1 cellular context compared by ENCODE assay signal in the genomic region with DNA sequence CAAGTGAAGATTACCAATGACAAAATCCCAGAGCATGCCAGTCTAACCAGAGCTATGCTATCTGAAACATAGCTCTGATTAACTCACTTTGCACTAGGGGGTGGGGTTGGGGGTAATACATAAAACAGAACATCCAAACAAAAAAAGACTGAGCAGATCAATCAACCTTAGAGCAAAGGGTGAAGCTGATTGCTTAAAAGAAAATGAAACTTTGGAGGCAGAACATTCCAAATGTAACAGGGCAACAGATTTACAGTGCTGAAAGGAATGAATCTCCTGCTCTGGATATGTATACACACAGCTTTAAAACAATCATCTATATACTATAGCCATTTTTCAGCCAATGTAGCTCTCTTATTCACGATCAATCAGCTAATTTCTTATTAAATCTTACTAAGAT.
A peak's percentile ranks its signal among the peaks of the same experiment; 100 is the strongest.
TF ChIP-seq lines count a peak whose summit lies in the region.

No MANE protein-coding gene starts in this region.

TF ChIP-seq in HepG2, 621 proteins besides CTCF, POLR2A, EP300 and RAD21 (continued from another document and continues in another):
- TF ChIP-seq GFI1 (CRISPR knock-in tag; IDR thresholded peaks at IDR 0.05; ENCODE audit: borderline replicate concordance) = 0 out of 2 replicates have a peak, but pooled peaks have one; percentile 51
- TF ChIP-seq, protein P1, sequence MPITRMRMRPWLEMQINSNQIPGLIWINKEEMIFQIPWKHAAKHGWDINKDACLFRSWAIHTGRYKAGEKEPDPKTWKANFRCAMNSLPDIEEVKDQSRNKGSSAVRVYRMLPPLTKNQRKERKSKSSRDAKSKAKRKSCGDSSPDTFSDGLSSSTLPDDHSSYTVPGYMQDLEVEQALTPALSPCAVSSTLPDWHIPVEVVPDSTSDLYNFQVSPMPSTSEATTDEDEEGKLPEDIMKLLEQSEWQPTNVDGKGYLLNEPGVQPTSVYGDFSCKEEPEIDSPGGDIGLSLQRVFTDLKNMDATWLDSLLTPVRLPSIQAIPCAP (CRISPR knock-in tag; IDR thresholded peaks at IDR 0.05; ENCODE audit: low read depth) = no peak
- no peak for TF ChIP-seq FIP1L1 (IDR thresholded peaks at IDR 0.05; ENCODE audit: borderline replicate concordance, insufficient read depth, low read depth, low read length)
- TF ChIP-seq HMGA1 (CRISPR knock-in tag; conservative IDR thresholded peaks at IDR 0.05) = no peak
- no peak for TF ChIP-seq ZNF563 (CRISPR knock-in tag; IDR thresholded peaks at IDR 0.05)
- TF ChIP-seq, protein P2, sequence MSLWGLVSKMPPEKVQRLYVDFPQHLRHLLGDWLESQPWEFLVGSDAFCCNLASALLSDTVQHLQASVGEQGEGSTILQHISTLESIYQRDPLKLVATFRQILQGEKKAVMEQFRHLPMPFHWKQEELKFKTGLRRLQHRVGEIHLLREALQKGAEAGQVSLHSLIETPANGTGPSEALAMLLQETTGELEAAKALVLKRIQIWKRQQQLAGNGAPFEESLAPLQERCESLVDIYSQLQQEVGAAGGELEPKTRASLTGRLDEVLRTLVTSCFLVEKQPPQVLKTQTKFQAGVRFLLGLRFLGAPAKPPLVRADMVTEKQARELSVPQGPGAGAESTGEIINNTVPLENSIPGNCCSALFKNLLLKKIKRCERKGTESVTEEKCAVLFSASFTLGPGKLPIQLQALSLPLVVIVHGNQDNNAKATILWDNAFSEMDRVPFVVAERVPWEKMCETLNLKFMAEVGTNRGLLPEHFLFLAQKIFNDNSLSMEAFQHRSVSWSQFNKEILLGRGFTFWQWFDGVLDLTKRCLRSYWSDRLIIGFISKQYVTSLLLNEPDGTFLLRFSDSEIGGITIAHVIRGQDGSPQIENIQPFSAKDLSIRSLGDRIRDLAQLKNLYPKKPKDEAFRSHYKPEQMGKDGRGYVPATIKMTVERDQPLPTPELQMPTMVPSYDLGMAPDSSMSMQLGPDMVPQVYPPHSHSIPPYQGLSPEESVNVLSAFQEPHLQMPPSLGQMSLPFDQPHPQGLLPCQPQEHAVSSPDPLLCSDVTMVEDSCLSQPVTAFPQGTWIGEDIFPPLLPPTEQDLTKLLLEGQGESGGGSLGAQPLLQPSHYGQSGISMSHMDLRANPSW (CRISPR knock-in tag; IDR thresholded peaks at IDR 0.05; ENCODE audit: borderline replicate concordance) = no peak
- TF ChIP-seq BCL6 (CRISPR knock-in tag; IDR thresholded peaks at IDR 0.05) = peak; percentile 42; the same call in 1 of the 2 replicates
- TF ChIP-seq, protein P3, sequence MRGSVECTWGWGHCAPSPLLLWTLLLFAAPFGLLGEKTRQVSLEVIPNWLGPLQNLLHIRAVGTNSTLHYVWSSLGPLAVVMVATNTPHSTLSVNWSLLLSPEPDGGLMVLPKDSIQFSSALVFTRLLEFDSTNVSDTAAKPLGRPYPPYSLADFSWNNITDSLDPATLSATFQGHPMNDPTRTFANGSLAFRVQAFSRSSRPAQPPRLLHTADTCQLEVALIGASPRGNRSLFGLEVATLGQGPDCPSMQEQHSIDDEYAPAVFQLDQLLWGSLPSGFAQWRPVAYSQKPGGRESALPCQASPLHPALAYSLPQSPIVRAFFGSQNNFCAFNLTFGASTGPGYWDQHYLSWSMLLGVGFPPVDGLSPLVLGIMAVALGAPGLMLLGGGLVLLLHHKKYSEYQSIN (CRISPR knock-in tag; IDR thresholded peaks at IDR 0.05; ENCODE audit: borderline replicate concordance) = no peak
- no peak for TF ChIP-seq SOX6 (IDR thresholded peaks at IDR 0.05)
- peak; percentile 47; the same call in 1 of the 2 replicates for TF ChIP-seq SOX6 (CRISPR knock-in tag; IDR thresholded peaks at IDR 0.05)
- peak; percentile 49; the same call in 1 of the 2 replicates for TF ChIP-seq ONECUT2 (CRISPR knock-in tag; IDR thresholded peaks at IDR 0.05)
- no peak for TF ChIP-seq MAFG (CRISPR knock-in tag; IDR thresholded peaks at IDR 0.05)
- TF ChIP-seq, protein P4, sequence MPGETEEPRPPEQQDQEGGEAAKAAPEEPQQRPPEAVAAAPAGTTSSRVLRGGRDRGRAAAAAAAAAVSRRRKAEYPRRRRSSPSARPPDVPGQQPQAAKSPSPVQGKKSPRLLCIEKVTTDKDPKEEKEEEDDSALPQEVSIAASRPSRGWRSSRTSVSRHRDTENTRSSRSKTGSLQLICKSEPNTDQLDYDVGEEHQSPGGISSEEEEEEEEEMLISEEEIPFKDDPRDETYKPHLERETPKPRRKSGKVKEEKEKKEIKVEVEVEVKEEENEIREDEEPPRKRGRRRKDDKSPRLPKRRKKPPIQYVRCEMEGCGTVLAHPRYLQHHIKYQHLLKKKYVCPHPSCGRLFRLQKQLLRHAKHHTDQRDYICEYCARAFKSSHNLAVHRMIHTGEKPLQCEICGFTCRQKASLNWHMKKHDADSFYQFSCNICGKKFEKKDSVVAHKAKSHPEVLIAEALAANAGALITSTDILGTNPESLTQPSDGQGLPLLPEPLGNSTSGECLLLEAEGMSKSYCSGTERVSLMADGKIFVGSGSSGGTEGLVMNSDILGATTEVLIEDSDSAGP (CRISPR knock-in tag; IDR thresholded peaks at IDR 0.05; ENCODE audit: borderline replicate concordance) = no peak
- TF ChIP-seq, protein P5, sequence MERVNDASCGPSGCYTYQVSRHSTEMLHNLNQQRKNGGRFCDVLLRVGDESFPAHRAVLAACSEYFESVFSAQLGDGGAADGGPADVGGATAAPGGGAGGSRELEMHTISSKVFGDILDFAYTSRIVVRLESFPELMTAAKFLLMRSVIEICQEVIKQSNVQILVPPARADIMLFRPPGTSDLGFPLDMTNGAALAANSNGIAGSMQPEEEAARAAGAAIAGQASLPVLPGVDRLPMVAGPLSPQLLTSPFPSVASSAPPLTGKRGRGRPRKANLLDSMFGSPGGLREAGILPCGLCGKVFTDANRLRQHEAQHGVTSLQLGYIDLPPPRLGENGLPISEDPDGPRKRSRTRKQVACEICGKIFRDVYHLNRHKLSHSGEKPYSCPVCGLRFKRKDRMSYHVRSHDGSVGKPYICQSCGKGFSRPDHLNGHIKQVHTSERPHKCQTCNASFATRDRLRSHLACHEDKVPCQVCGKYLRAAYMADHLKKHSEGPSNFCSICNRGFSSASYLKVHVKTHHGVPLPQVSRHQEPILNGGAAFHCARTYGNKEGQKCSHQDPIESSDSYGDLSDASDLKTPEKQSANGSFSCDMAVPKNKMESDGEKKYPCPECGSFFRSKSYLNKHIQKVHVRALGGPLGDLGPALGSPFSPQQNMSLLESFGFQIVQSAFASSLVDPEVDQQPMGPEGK (CRISPR knock-in tag; IDR thresholded peaks at IDR 0.05) = peak; percentile 45; the same call in 1 of the 2 replicates
- TF ChIP-seq PLRG1 (conservative IDR thresholded peaks at IDR 0.05) = no peak
- no peak for TF ChIP-seq ZNF75D (CRISPR knock-in tag; IDR thresholded peaks at IDR 0.05; ENCODE audit: borderline replicate concordance)
- no peak for TF ChIP-seq ZNF34 (CRISPR knock-in tag; IDR thresholded peaks at IDR 0.05; ENCODE audit: borderline replicate concordance)
- TF ChIP-seq NCOA5 (CRISPR knock-in tag; IDR thresholded peaks at IDR 0.05) = no peak
- TF ChIP-seq HOXA3 (CRISPR knock-in tag; IDR thresholded peaks at IDR 0.05) = no peak
- TF ChIP-seq, protein P6, sequence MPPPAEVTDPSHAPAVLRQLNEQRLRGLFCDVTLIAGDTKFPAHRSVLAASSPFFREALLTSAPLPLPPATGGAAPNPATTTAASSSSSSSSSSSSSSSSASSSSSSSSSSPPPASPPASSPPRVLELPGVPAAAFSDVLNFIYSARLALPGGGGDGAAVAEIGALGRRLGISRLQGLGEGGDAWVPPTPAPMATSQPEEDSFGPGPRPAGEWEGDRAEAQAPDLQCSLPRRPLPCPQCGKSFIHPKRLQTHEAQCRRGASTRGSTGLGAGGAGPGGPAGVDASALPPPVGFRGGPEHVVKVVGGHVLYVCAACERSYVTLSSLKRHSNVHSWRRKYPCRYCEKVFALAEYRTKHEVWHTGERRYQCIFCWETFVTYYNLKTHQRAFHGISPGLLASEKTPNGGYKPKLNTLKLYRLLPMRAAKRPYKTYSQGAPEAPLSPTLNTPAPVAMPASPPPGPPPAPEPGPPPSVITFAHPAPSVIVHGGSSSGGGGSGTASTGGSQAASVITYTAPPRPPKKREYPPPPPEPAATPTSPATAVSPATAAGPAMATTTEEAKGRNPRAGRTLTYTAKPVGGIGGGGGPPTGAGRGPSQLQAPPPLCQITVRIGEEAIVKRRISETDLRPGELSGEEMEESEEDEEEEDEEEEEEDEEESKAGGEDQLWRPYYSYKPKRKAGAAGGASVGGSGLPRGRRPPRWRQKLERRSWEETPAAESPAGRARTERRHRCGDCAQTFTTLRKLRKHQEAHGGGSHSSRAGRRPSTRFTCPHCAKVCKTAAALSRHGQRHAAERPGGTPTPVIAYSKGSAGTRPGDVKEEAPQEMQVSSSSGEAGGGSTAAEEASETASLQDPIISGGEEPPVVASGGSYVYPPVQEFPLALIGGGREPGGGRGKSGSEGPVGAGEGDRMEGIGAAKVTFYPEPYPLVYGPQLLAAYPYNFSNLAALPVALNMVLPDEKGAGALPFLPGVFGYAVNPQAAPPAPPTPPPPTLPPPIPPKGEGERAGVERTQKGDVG (CRISPR knock-in tag; IDR thresholded peaks at IDR 0.05; ENCODE audit: borderline replicate concordance) = no peak
- TF ChIP-seq ZNF841 (CRISPR knock-in tag; IDR thresholded peaks at IDR 0.05; ENCODE audit: borderline replicate concordance) = no peak
- TF ChIP-seq, protein P7, sequence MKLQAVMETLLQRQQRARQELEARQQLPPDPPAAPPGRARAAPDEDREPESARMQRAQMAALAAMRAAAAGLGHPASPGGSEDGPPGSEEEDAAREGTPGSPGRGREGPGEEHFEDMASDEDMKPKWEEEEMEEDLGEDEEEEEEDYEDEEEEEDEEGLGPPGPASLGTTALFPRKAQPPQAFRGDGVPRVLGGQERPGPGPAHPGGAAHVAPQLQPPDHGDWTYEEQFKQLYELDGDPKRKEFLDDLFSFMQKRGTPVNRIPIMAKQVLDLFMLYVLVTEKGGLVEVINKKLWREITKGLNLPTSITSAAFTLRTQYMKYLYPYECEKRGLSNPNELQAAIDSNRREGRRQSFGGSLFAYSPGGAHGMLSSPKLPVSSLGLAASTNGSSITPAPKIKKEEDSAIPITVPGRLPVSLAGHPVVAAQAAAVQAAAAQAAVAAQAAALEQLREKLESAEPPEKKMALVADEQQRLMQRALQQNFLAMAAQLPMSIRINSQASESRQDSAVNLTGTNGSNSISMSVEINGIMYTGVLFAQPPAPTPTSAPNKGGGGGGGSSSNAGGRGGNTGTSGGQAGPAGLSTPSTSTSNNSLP (IDR thresholded peaks at IDR 0.05; ENCODE audit: low read depth, low read length) = peak; percentile 10; the same call in 1 of the 2 replicates
- TF ChIP-seq SYNCRIP (IDR thresholded peaks at IDR 0.05; ENCODE audit: insufficient read depth, low read depth, low read length) = no peak
- TF ChIP-seq ZNF224 (CRISPR knock-in tag; IDR thresholded peaks at IDR 0.05) = no peak
- no peak for TF ChIP-seq SOX13 (IDR thresholded peaks at IDR 0.05)
- peak in 1 of 2 experiments; percentile 20; a peak in 1 of 4 replicates for TF ChIP-seq SOX13 (CRISPR knock-in tag; conservative IDR thresholded peaks at IDR 0.05 in 1 of 2, IDR thresholded peaks at IDR 0.05 in 1 of 2)
- TF ChIP-seq ZFP90 (CRISPR knock-in tag; IDR thresholded peaks at IDR 0.05; ENCODE audit: borderline replicate concordance) = no peak
- TF ChIP-seq, protein P8, sequence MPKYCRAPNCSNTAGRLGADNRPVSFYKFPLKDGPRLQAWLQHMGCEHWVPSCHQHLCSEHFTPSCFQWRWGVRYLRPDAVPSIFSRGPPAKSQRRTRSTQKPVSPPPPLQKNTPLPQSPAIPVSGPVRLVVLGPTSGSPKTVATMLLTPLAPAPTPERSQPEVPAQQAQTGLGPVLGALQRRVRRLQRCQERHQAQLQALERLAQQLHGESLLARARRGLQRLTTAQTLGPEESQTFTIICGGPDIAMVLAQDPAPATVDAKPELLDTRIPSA (CRISPR knock-in tag; IDR thresholded peaks at IDR 0.05; ENCODE audit: borderline replicate concordance) = no peak
- TF ChIP-seq, protein P9, sequence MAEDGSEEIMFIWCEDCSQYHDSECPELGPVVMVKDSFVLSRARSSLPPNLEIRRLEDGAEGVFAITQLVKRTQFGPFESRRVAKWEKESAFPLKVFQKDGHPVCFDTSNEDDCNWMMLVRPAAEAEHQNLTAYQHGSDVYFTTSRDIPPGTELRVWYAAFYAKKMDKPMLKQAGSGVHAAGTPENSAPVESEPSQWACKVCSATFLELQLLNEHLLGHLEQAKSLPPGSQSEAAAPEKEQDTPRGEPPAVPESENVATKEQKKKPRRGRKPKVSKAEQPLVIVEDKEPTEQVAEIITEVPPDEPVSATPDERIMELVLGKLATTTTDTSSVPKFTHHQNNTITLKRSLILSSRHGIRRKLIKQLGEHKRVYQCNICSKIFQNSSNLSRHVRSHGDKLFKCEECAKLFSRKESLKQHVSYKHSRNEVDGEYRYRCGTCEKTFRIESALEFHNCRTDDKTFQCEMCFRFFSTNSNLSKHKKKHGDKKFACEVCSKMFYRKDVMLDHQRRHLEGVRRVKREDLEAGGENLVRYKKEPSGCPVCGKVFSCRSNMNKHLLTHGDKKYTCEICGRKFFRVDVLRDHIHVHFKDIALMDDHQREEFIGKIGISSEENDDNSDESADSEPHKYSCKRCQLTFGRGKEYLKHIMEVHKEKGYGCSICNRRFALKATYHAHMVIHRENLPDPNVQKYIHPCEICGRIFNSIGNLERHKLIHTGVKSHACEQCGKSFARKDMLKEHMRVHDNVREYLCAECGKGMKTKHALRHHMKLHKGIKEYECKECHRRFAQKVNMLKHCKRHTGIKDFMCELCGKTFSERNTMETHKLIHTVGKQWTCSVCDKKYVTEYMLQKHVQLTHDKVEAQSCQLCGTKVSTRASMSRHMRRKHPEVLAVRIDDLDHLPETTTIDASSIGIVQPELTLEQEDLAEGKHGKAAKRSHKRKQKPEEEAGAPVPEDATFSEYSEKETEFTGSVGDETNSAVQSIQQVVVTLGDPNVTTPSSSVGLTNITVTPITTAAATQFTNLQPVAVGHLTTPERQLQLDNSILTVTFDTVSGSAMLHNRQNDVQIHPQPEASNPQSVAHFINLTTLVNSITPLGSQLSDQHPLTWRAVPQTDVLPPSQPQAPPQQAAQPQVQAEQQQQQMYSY (CRISPR knock-in tag; IDR thresholded peaks at IDR 0.05) = no peak
- TF ChIP-seq HNF4G (IDR thresholded peaks at IDR 0.05; ENCODE audit: borderline replicate concordance, low read depth, low read length) = peak; percentile 44; the same call in 1 of the 2 replicates
- no peak for TF ChIP-seq HNF4G (CRISPR knock-in tag; IDR thresholded peaks at IDR 0.05; ENCODE audit: borderline replicate concordance, low read depth)
- no peak for TF ChIP-seq NR2C2 (CRISPR knock-in tag; IDR thresholded peaks at IDR 0.05; ENCODE audit: borderline replicate concordance)
